In the genomic region with DNA sequence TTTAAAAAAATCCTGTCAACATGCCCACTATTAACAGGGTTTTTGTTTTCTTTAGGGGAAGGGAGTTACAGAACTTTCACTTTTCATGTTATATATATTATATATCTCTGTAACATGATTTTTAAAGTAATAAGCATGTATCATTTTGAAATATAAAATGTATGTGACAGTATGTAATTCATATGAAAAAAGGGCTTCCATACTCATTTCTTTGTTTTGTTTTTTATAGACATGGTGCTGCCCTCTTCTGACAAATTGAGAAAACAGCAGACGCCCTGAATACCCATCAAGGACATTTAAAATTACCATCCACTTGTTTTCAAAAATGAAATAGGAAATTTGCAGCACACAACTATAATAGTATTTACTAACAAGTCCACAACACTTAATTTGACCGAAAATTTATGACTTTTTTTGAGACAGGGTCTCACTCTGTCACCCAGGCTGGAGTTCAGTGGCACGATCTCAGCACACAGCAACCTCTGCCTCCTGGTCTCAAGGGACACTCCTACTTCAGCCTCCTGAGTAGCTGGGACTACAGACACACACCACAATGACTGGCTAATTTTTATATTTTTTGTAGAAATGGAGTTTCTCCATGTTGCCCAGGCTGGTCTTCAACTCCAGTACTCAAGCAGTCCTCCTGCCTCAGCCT, we compare ENCODE assay signal across 8 cellular contexts. TPM values are rescaled to one million over a fixed set of nuclear protein-coding genes. Genes with fewer than 3 reads are reported as not detected.
A peak's percentile ranks its signal among the peaks of the same experiment; 100 is the strongest.
DNase-seq lines count a peak whose midpoint lies in the region; ATAC-seq and TF ChIP-seq lines count a peak whose summit lies in the region.

No MANE protein-coding gene starts in this region.

- no peak overlapping the region for H3K4me3 ChIP-seq in GM12864 (ENCODE audit: low read depth, low read length)

- H3K27me3 Mint-ChIP-seq in endothelial cell (ENCODE audit: unreplicated experiment) (no peaks in the 10 kb centered on the region), nephron (ENCODE audit: low read depth) (no peaks in the 10 kb centered on the region)

- H3K4me1 Mint-ChIP-seq in endothelial cell (ENCODE audit: unreplicated experiment) (peaks cover 6% of the 10 kb centered on the region), nephron (peaks cover 8% of the 10 kb centered on the region)

- no peak for ATAC-seq in HG03139 (IDR thresholded peaks at IDR 0.05; ENCODE audit: unreplicated experiment)

- peaks cover 4% of the 10 kb centered on the region for H3K36me3 Mint-ChIP-seq in endothelial cell (ENCODE audit: low read depth, unreplicated experiment)
- peaks cover 22% of the 10 kb centered on the region for H3K36me3 Mint-ChIP-seq in nephron (ENCODE audit: low read depth)

- H3K4me3 Mint-ChIP-seq in endothelial cell (ENCODE audit: unreplicated experiment) (no peak overlapping the region), nephron (no peak overlapping the region)

- no peaks in the 10 kb centered on the region for H3K9me3 Mint-ChIP-seq in endothelial cell (ENCODE audit: unreplicated experiment)
- H3K9me3 Mint-ChIP-seq in nephron, result no peaks in the 10 kb centered on the region

- DNase-seq in AG09319 (ENCODE audit: extremely low read depth, low read depth), result no peak
- no peak for DNase-seq in GM12864 (ENCODE audit: low read depth)
- DNase-seq in NCI-H748 treated with DMSO at 0.1 percent for 48 hours (lab: John Stamatoyannopoulos, UW), result peak; percentile 10
- DNase-seq in endothelial cell (ENCODE audit: low spot score), result no peak
- DNase-seq in C1 segment of cervical spinal cord (lab: John Stamatoyannopoulos, UW), result no peak
- no peak for DNase-seq in effector CD4-positive, alpha-beta T cell

- TF ChIP-seq CTCF in AG09319 (IDR thresholded peaks at IDR 0.05; ENCODE audit: low read depth, low read length) (peak; percentile 65), GM12864 (IDR thresholded peaks at IDR 0.05; ENCODE audit: low read depth, low read length, missing control alignments) (peak; percentile 55), endothelial cell (IDR thresholded peaks at IDR 0.05; ENCODE audit: unreplicated experiment) (peak; percentile 79), nephron (IDR thresholded peaks at IDR 0.05; ENCODE audit: unreplicated experiment in 3 of 3) (peak; percentile 64 to 72 (median 69))

- H3K27ac Mint-ChIP-seq in endothelial cell (ENCODE audit: unreplicated experiment), result no peak overlapping the region
- peak overlapping the region in 1 of 3 experiments; percentile 19 for H3K27ac Mint-ChIP-seq in nephron

RNA-seq across cellular contexts. Expression of a gene that starts 30.4 kb away (rescaled TPM):
- 65.7 TPM for total RNA-seq in endothelial cell (ENCODE audit: unreplicated experiment)
